In genomic region chr3:172753125-172753524, GRCh38 we compare ENCODE assay signal across 24 cellular contexts. TPM values are rescaled to one million over a fixed set of nuclear protein-coding genes. Genes with fewer than 3 reads are reported as not detected.
DNase-seq lines count a peak whose midpoint lies in the region; ATAC-seq, FAIRE-seq and TF ChIP-seq lines count a peak whose summit lies in the region.
"Had no signal": no experiment of that assay in that cellular context is flagged by ENCODE, and none has a peak within 500 bp of the region (broad histone marks: within the 10 kb centered on the region; RNA-seq: fewer than 3 reads in every experiment).

No MANE protein-coding gene starts in this region.

- no peak overlapping the region for H3K4me2 ChIP-seq in K562 (ENCODE audit: insufficient read depth, low read length)
- H3K4me2 ChIP-seq: hepatocyte had no signal

- intact Hi-C loops in MCF 10A (cut with micrococcal nuclease), result no loop called here
- intact Hi-C loops in breast epithelium (cut with DNase I; ENCODE audit: low total_unique reads), result no loop called here
- intact Hi-C loops in K562 (cut with micrococcal nuclease), result no loop called here

- FAIRE-seq in K562 (lab: Jason Lieb, UNC), result no peak

- no TSS peak for BruUV-seq in MCF 10A (replicated peaks; lab: Mats Ljungman, UMichigan)
- BruUV-seq in K562 (replicated peaks; lab: Mats Ljungman, UMichigan), result no TSS peak

- no peaks in the 10 kb centered on the region for H3K9me3 ChIP-seq in breast epithelium
- no peaks in the 10 kb centered on the region for H3K9me3 ChIP-seq in KOPT-K1 (ENCODE audit: insufficient read depth, low read length, poor library complexity, severe bottlenecking)
- no peaks in the 10 kb centered on the region for H3K9me3 ChIP-seq in K562 (replicated peaks; ENCODE audit: control insufficient read depth, insufficient read depth, low read depth, low read length)

- no peak overlapping the region for H3K4me3 Mint-ChIP-seq in MCF 10A (ENCODE audit: unreplicated experiment)
- no peak overlapping the region for H3K4me3 Mint-ChIP-seq in stimulated activated naive CD8-positive, alpha-beta T cell treated with anti-CD3 and anti-CD28 coated beads, Interleukin-15, amount 100 ng/mL, for 72 hours

- H3K9me1 ChIP-seq in K562 (ENCODE audit: control insufficient read depth, insufficient read depth, low read length), result no peaks in the 10 kb centered on the region

- H3K36me3 ChIP-seq in breast epithelium (no peaks in the 10 kb centered on the region), KOPT-K1 (ENCODE audit: insufficient read depth, low read length) (peaks cover 58% of the 10 kb centered on the region), K562 (ENCODE audit: control insufficient read depth, insufficient read depth, low read length) (peaks cover 57% of the 10 kb centered on the region; the same call in 2 of the 3 replicates)

- POLR2A ChIA-PET in MCF 10A (lab: Yijun Ruan, JAX), result interaction anchor here (2.1 to 6.4 kb wide), 3 partner anchors 43 to 82 kb away, joined by 8 to 89 read pairs (median 57); partner anchors contain the start of gene NCEH1
- POLR2A ChIA-PET in K562 (lab: Yijun Ruan, JAX), result interaction anchor here (0.6 to 1.0 kb wide), 2 partner anchors 23 to 435 kb away, joined by 3 read pairs; no protein-coding TSS in a partner anchor

- H3K27ac ChIP-seq in breast epithelium (no peak overlapping the region), KOPT-K1 (ENCODE audit: low read depth, low read length, poor library complexity, severe bottlenecking) (peak overlapping the region; percentile 92), K562 (ENCODE audit: extremely low read depth, low read depth, low read length) (no peak overlapping the region)
- H3K27ac ChIP-seq: hepatocyte, SK-N-MC had no signal

- H3K9me3 Mint-ChIP-seq in MCF 10A (ENCODE audit: unreplicated experiment), result no peaks in the 10 kb centered on the region
- H3K9me3 Mint-ChIP-seq in stimulated activated naive CD8-positive, alpha-beta T cell treated with anti-CD3 and anti-CD28 coated beads, Interleukin-15, amount 100 ng/mL, for 72 hours, result no peaks in the 10 kb centered on the region
- H3K9me3 Mint-ChIP-seq: naive B cell; stimulated activated effector memory CD8-positive, alpha-beta T cell treated with anti-CD3 and anti-CD28 coated beads, Interleukin-12 subunit alpha, Interleukin-12 subunit beta, amount 100 ng/mL, for 72 hours had no signal

- no peak overlapping the region for H3K9ac ChIP-seq in K562 (ENCODE audit: insufficient read depth in 1 of 2, low read depth in 2 of 2, low read length in 2 of 2)

- H3K27me3 ChIP-seq in breast epithelium (no peaks in the 10 kb centered on the region), K562 (ENCODE audit: control insufficient read depth in 2 of 2, insufficient read depth in 2 of 2, low read length in 2 of 2) (no peaks in the 10 kb centered on the region)
- H3K27me3 ChIP-seq: hepatocyte had no signal

- CTCF ChIA-PET in MCF 10A (lab: Yijun Ruan, JAX) (interaction anchor here (0.8 to 6.5 kb wide), 4 partner anchors 70 to 159 kb away, joined by 3 to 77 read pairs (median 4); no protein-coding TSS in a partner anchor), K562 (lab: Yijun Ruan, JAX; ENCODE audit: low intra/inter-chr PET ratio) (no interaction called here)

- H3K36me3 Mint-ChIP-seq in MCF 10A (ENCODE audit: insufficient read depth, unreplicated experiment), result peaks cover 21% of the 10 kb centered on the region
- H3K36me3 Mint-ChIP-seq: naive B cell had no signal

- no peak for ATAC-seq in K562
- no peak for ATAC-seq in HG03521 (IDR thresholded peaks at IDR 0.05; ENCODE audit: unreplicated experiment)
- no peak for ATAC-seq in stimulated activated naive CD8-positive, alpha-beta T cell treated with anti-CD3 and anti-CD28 coated beads, Interleukin-15, amount 100 ng/mL, for 72 hours
- ATAC-seq: stimulated activated effector memory CD8-positive, alpha-beta T cell treated with anti-CD3 and anti-CD28 coated beads, Interleukin-12 subunit alpha, Interleukin-12 subunit beta, amount 100 ng/mL, for 72 hours had no signal

- TF ChIP-seq EP300 in K562 (IDR thresholded peaks at IDR 0.05; ENCODE audit: low read length), result no peak

- H3K4me1 Mint-ChIP-seq in MCF 10A (ENCODE audit: insufficient read depth, unreplicated experiment), result peaks cover 43% of the 10 kb centered on the region
- peaks cover 26% of the 10 kb centered on the region for H3K4me1 Mint-ChIP-seq in stimulated activated naive CD8-positive, alpha-beta T cell treated with anti-CD3 and anti-CD28 coated beads, Interleukin-15, amount 100 ng/mL, for 72 hours

- in situ Hi-C loops in K562 (cut with MboI), result no loop called here

- peak overlapping the region; percentile 63 for H3K27ac Mint-ChIP-seq in MCF 10A (ENCODE audit: low read depth, unreplicated experiment)
- no peak overlapping the region for H3K27ac Mint-ChIP-seq in stimulated activated naive CD8-positive, alpha-beta T cell treated with anti-CD3 and anti-CD28 coated beads, Interleukin-15, amount 100 ng/mL, for 72 hours
- H3K27ac Mint-ChIP-seq: stimulated activated effector memory CD8-positive, alpha-beta T cell treated with anti-CD3 and anti-CD28 coated beads, Interleukin-12 subunit alpha, Interleukin-12 subunit beta, amount 100 ng/mL, for 72 hours had no signal

- H3K4me1 ChIP-seq in breast epithelium, result peaks cover 0 to 7% of the 10 kb centered on the region in 2 donors
- H3K4me1 ChIP-seq in K562 (replicated peaks in 1 of 2; ENCODE audit: control insufficient read depth in 2 of 2, insufficient read depth in 2 of 2, low read length in 2 of 2), result peaks cover 0 to 2% of the 10 kb centered on the region in 2 experiments; a peak in 2 of 5 replicates

- TF ChIP-seq RAD21 in K562 (CRISPR knock-in tag; conservative IDR thresholded peaks at IDR 0.05 in 1 of 2, IDR thresholded peaks at IDR 0.05 in 1 of 2), result no peak

- H3K27me3 Mint-ChIP-seq in MCF 10A (ENCODE audit: insufficient read depth, unreplicated experiment), result no peaks in the 10 kb centered on the region
- H3K27me3 Mint-ChIP-seq in stimulated activated naive CD8-positive, alpha-beta T cell treated with anti-CD3 and anti-CD28 coated beads, Interleukin-15, amount 100 ng/mL, for 72 hours, result no peaks in the 10 kb centered on the region
- H3K27me3 Mint-ChIP-seq: naive B cell had no signal

- no peak for TF ChIP-seq CTCF in MCF 10A (IDR thresholded peaks at IDR 0.05; ENCODE audit: unreplicated experiment)
- no peak for TF ChIP-seq CTCF in breast epithelium (IDR thresholded peaks at IDR 0.05)
- TF ChIP-seq CTCF in K562 (IDR thresholded peaks at IDR 0.05 in 2 of 3, conservative IDR thresholded peaks at IDR 0.05 in 1 of 3; ENCODE audit: insufficient read depth in 2 of 3, low read depth in 1 of 3, low read length in 3 of 3), result no peak

- TF ChIP-seq POLR2A in breast epithelium (IDR thresholded peaks at IDR 0.05) (no peak), K562 (conservative IDR thresholded peaks at IDR 0.05) (no peak)

- DNase-seq in MCF 10A (ENCODE audit: unreplicated experiment) (no peak), breast epithelium (ENCODE audit: low spot score in 2 of 2) (no peak), K562 (ENCODE audit: extremely low read depth in 1 of 4, low spot score in 3 of 4) (no peak), medulla oblongata (ENCODE audit: extremely low spot score) (no peak)
- no peak for DNase-seq in stimulated activated naive CD8-positive, alpha-beta T cell treated with anti-CD3 and anti-CD28 coated beads, Interleukin-15, amount 100 ng/mL, for 72 hours
- DNase-seq: activated naive CD4-positive, alpha-beta T cell; activated T-cell treated with anti-CD3 and anti-CD28 coated beads for 4 hours; aorta; erythroblast; foreskin melanocyte; H7; naive B cell; NCI-H1105; NCI-H2029 treated with DMSO at 0.1 percent for 48 hours; NCI-H510A; NK-92 treated with Interleukin-12 subunit alpha and Interleukin-12 subunit beta, amount 100 ng/mL, for 24 hours; posterior cingulate gyrus; RPMI8226 had no signal

- H3K79me2 ChIP-seq in K562 (ENCODE audit: control insufficient read depth, insufficient read depth, low read length), result peaks cover 54% of the 10 kb centered on the region

- 86% methylated on average over 1 of the region's 1 CpG for WGBS in K562 (ENCODE audit: insufficient coverage, low coverage, missing lambda C conversion rate)

- H2AFZ ChIP-seq in K562 (ENCODE audit: low read depth, low read length), result no peak overlapping the region
- H2AFZ ChIP-seq: hepatocyte had no signal

- no peak overlapping the region for H3K4me3 ChIP-seq in breast epithelium
- H3K4me3 ChIP-seq in K562, result no peak overlapping the region
- H3K4me3 ChIP-seq: hepatocyte, lung had no signal

- H4K20me1 ChIP-seq in K562 (replicated peaks; ENCODE audit: control insufficient read depth, insufficient read depth, low read length), result no peaks in the 10 kb centered on the region

RNA-seq across cellular contexts. Expression of gene ECT2, which starts 2.6 kb away (rescaled TPM):
- total RNA-seq in MCF 10A (2022) (54.8 and 63.9 TPM in 2 replicates), breast epithelium (10 to 100 TPM in 2 of 3 donors, 1 to 10 TPM in 1; 8.5 to 20.1 (median 15.4) TPM), K562 (2014; rRNA removed) (24.0 and 26.0 TPM in 2 replicates), K562 (2014; rRNA removed; fragmentation: Illumina TruSeq; extraction: Trizol) (50.1 and 57.7 TPM in 2 replicates), K562 (2015; rRNA removed; fragmentation: Illumina TruSeq; extraction: Trizol) (44.1 and 46.0 TPM in 2 replicates), K562 (2021) (38.7 and 40.8 TPM in 2 replicates)
- total RNA-seq in K562 (2011; cell fraction: chromatin; rRNA removed; ENCODE audit: low replicate concordance), result 23.1 and 105 TPM in 2 replicates
- 12.8 and 20.9 TPM in 2 replicates for total RNA-seq in K562 (2011; cell fraction: nucleolus; rRNA removed)
- 31.7 and 50.8 TPM in 2 replicates for total RNA-seq in K562 (2011; cell fraction: nucleoplasm; rRNA removed)
- polyA plus RNA-seq in K562 (2011; rRNA removed) (42.2 and 53.0 TPM in 2 replicates), K562 (2014; fragmentation: Illumina TruSeq; extraction: Trizol) (32.3 and 36.5 TPM in 2 replicates), K562 (2014; fragmentation: Nextera tagmentation; extraction: Ambion mirVana) (10 to 100 TPM; 19.0 to 33.6 TPM), K562 (2014; rRNA removed) (20.4 and 26.5 TPM in 2 replicates)
- polyA plus RNA-seq in K562 (2011; cell fraction: cytosol; rRNA removed), result 5.8 and 11.8 TPM in 2 replicates
- 33.4 and 51.5 TPM in 2 replicates for polyA plus RNA-seq in K562 (2011; cell fraction: nucleus; rRNA removed)
- 19.3 and 20.5 TPM in 2 replicates for polyA plus RNA-seq in K562 (2012)
- 58.0 and 63.6 TPM in 2 replicates for polyA minus RNA-seq in K562 (2011; rRNA and poly(A)+ RNA removed)
- polyA minus RNA-seq in K562 (2011; cell fraction: cytosol; rRNA and poly(A)+ RNA removed), result 19.6 and 28.1 TPM in 2 replicates
- 40.1 and 71.8 TPM in 2 replicates for polyA minus RNA-seq in K562 (2011; cell fraction: nucleus; rRNA and poly(A)+ RNA removed)

RNA-seq across cellular contexts. Expression of gene NCEH1, which starts 42.3 kb away (rescaled TPM):
- total RNA-seq in MCF 10A (2022) (27.8 and 28.8 TPM in 2 replicates), breast epithelium (10 to 100 TPM in 2 of 3 donors, 1 to 10 TPM in 1; 8.5 to 23.9 (median 10.4) TPM), K562 (2014; rRNA removed) (1.4 and 1.6 TPM in 2 replicates), K562 (2014; rRNA removed; fragmentation: Illumina TruSeq; extraction: Trizol) (2.8 and 4.0 TPM in 2 replicates), K562 (2015; rRNA removed; fragmentation: Illumina TruSeq; extraction: Trizol) (2.9 and 3.1 TPM in 2 replicates), K562 (2021) (5.0 and 5.2 TPM in 2 replicates)
- 3.5 and 4.7 TPM in 2 replicates for total RNA-seq in K562 (2011; cell fraction: chromatin; rRNA removed; ENCODE audit: low replicate concordance)
- total RNA-seq in K562 (2011; cell fraction: nucleolus; rRNA removed), result 7.6 and 9.3 TPM in 2 replicates
- total RNA-seq in K562 (2011; cell fraction: nucleoplasm; rRNA removed), result 4.1 and 6.2 TPM in 2 replicates
- polyA plus RNA-seq in K562 (2011; rRNA removed) (2.5 and 3.1 TPM in 2 replicates), K562 (2014; fragmentation: Illumina TruSeq; extraction: Trizol) (3.3 and 3.9 TPM in 2 replicates), K562 (2014; fragmentation: Nextera tagmentation; extraction: Ambion mirVana) (1 to 10 TPM; 1.3 to 3.0 TPM), K562 (2014; rRNA removed) (1.8 and 2.8 TPM in 2 replicates)
- polyA plus RNA-seq in K562 (2011; cell fraction: cytosol; rRNA removed), result 1.5 and 1.8 TPM in 2 replicates
- 1.7 and 2.6 TPM in 2 replicates for polyA plus RNA-seq in K562 (2011; cell fraction: nucleus; rRNA removed)
- polyA plus RNA-seq in K562 (2012), result 2.8 and 3.6 TPM in 2 replicates
- polyA minus RNA-seq in K562 (2011; rRNA and poly(A)+ RNA removed), result 4.3 and 4.9 TPM in 2 replicates
- polyA minus RNA-seq in K562 (2011; cell fraction: cytosol; rRNA and poly(A)+ RNA removed), result 2.5 and 2.7 TPM in 2 replicates
- polyA minus RNA-seq in K562 (2011; cell fraction: nucleus; rRNA and poly(A)+ RNA removed), result 5.5 and 7.8 TPM in 2 replicates
